In genomic region chr2:138020432-138020831, GRCh38 we compare ENCODE assay signal across 26 cellular contexts. TPM values are rescaled to one million over a fixed set of nuclear protein-coding genes. Genes with fewer than 3 reads are reported as not detected.
DNase-seq lines count a peak whose midpoint lies in the region; ATAC-seq and TF ChIP-seq lines count a peak whose summit lies in the region.
"Had no signal": no experiment of that assay in that cellular context is flagged by ENCODE, and none has a peak within 500 bp of the region (broad histone marks: within the 10 kb centered on the region; RNA-seq: fewer than 3 reads in every experiment).

No MANE protein-coding gene starts in this region.

- no peaks in the 10 kb centered on the region for H3K9me3 Mint-ChIP-seq in activated CD4-positive, alpha-beta T cell treated with anti-CD3 and anti-CD28 coated beads, Interleukin-2, amount 10 ng/mL, durations not matched to agents 24 days and 14 days
- H3K9me3 Mint-ChIP-seq: activated T-cell treated with anti-CD3 and anti-CD28 coated beads, Interleukin-2, amount 50 U/mL, for 24 hours; CD8-positive, alpha-beta T cell; central memory CD8-positive, alpha-beta T cell; naive thymus-derived CD8-positive, alpha-beta T cell; stimulated activated naive CD8-positive, alpha-beta T cell treated with anti-CD3 and anti-CD28 coated beads, Interleukin-15, amount 100 ng/mL, for 72 hours had no signal

- TF ChIP-seq POLR2A in erythroblast (IDR thresholded peaks at IDR 0.05; ENCODE audit: low read length): no peak

- ATAC-seq in HG02938 (IDR thresholded peaks at IDR 0.05; ENCODE audit: unreplicated experiment): no peak
- ATAC-seq: A549; CD8-positive, alpha-beta T cell; HCT116; naive thymus-derived CD8-positive, alpha-beta T cell; SK-N-SH treated with all-trans-retinoic acid at 6 μM for 48 hours; stimulated activated naive CD8-positive, alpha-beta T cell treated with anti-CD3 and anti-CD28 coated beads, Interleukin-15, amount 100 ng/mL, for 72 hours had no signal

- H3K27me3 Mint-ChIP-seq in activated CD4-positive, alpha-beta T cell treated with anti-CD3 and anti-CD28 coated beads, Interleukin-2, amount 10 ng/mL, durations not matched to agents 24 days and 14 days: no peaks in the 10 kb centered on the region
- H3K27me3 Mint-ChIP-seq: activated T-cell treated with anti-CD3 and anti-CD28 coated beads, Interleukin-2, amount 50 U/mL, for 24 hours; B cell; central memory CD8-positive, alpha-beta T cell; stimulated activated naive CD8-positive, alpha-beta T cell treated with anti-CD3 and anti-CD28 coated beads, Interleukin-15, amount 100 ng/mL, for 72 hours had no signal

- no peaks in the 10 kb centered on the region for H3K4me1 Mint-ChIP-seq in activated CD4-positive, alpha-beta T cell treated with anti-CD3 and anti-CD28 coated beads, Interleukin-2, amount 10 ng/mL, durations not matched to agents 24 days and 14 days
- H3K4me1 Mint-ChIP-seq: B cell; central memory CD8-positive, alpha-beta T cell; naive thymus-derived CD8-positive, alpha-beta T cell; stimulated activated naive CD8-positive, alpha-beta T cell treated with anti-CD3 and anti-CD28 coated beads, Interleukin-15, amount 100 ng/mL, for 72 hours had no signal

- H3K4me3 Mint-ChIP-seq in activated CD4-positive, alpha-beta T cell treated with anti-CD3 and anti-CD28 coated beads, Interleukin-2, amount 10 ng/mL, durations not matched to agents 24 days and 14 days: no peak overlapping the region
- H3K4me3 Mint-ChIP-seq: activated T-cell treated with anti-CD3 and anti-CD28 coated beads, Interleukin-2, amount 50 U/mL, for 24 hours; B cell; CD8-positive, alpha-beta T cell; central memory CD8-positive, alpha-beta T cell; naive thymus-derived CD8-positive, alpha-beta T cell; stimulated activated naive CD8-positive, alpha-beta T cell treated with anti-CD3 and anti-CD28 coated beads, Interleukin-15, amount 100 ng/mL, for 72 hours had no signal

- DNase-seq in NCI-H82 (lab: John Stamatoyannopoulos, UW) (peak; percentile 35), NCI-H82 treated with DMSO at 0.1 percent for 48 hours (lab: John Stamatoyannopoulos, UW; ENCODE audit: unreplicated experiment) (no peak), NCI-H748 (lab: John Stamatoyannopoulos, UW; ENCODE audit: unreplicated experiment) (peak; percentile 85), erythroblast (lab: John Stamatoyannopoulos, UW) (peak; percentile 60 to 69), SW480 (ENCODE audit: low spot score) (no peak), anterior cingulate cortex (lab: John Stamatoyannopoulos, UW) (no peak)
- DNase-seq in activated CD4-positive, alpha-beta T cell treated with anti-CD3 and anti-CD28 coated beads, Interleukin-2, amount 10 ng/mL, durations not matched to agents 24 days and 14 days: no peak
- DNase-seq: activated CD4-positive, alpha-beta T cell treated with anti-CD3 and anti-CD28 coated beads for 4 hours; activated gamma-delta T cell; activated T-cell treated with anti-CD3 and anti-CD28 coated beads, Interleukin-2, amount 50 U/mL, for 24 hours; CD8-positive, alpha-beta T cell; naive thymus-derived CD8-positive, alpha-beta T cell; NCI-H1436; NCI-H774; small intestine; stimulated activated naive CD8-positive, alpha-beta T cell treated with anti-CD3 and anti-CD28 coated beads, Interleukin-15, amount 100 ng/mL, for 72 hours; thyroid gland had no signal

- intact Hi-C loops in activated CD4-positive, alpha-beta T cell treated with anti-CD3 and anti-CD28 coated beads, Interleukin-2, amount 10 ng/mL, durations not matched to agents 24 days and 14 days (cut with micrococcal nuclease): no loop called here

- H3K27ac Mint-ChIP-seq in activated CD4-positive, alpha-beta T cell treated with anti-CD3 and anti-CD28 coated beads, Interleukin-2, amount 10 ng/mL, durations not matched to agents 24 days and 14 days: no peak overlapping the region
- H3K27ac Mint-ChIP-seq: activated T-cell treated with anti-CD3 and anti-CD28 coated beads, Interleukin-2, amount 50 U/mL, for 24 hours; B cell; CD8-positive, alpha-beta T cell; naive thymus-derived CD8-positive, alpha-beta T cell; stimulated activated naive CD8-positive, alpha-beta T cell treated with anti-CD3 and anti-CD28 coated beads, Interleukin-15, amount 100 ng/mL, for 72 hours had no signal

- no peaks in the 10 kb centered on the region for H3K36me3 Mint-ChIP-seq in activated CD4-positive, alpha-beta T cell treated with anti-CD3 and anti-CD28 coated beads, Interleukin-2, amount 10 ng/mL, durations not matched to agents 24 days and 14 days (ENCODE audit: low read depth)
- H3K36me3 Mint-ChIP-seq: CD8-positive, alpha-beta T cell; naive thymus-derived CD8-positive, alpha-beta T cell had no signal

RNA-seq across cellular contexts. Expression of gene HNMT, which starts 56.2 kb away (rescaled TPM):
- not detected in 2 replicates for total RNA-seq in activated CD4-positive, alpha-beta T cell treated with anti-CD3 and anti-CD28 coated beads, Interleukin-2, amount 10 ng/mL, durations not matched to agents 24 days and 14 days
- total RNA-seq: activated CD8-positive, alpha-beta memory T cell treated with anti-CD3 and anti-CD28 coated beads for 36 hours; B cell; CD8-positive, alpha-beta T cell; OCI-LY7; T-helper 2 cell treated with Interferon-gamma antibody and Interleukin-4, amounts not matched to agents 100 ng/mL and 5 ng/mL, for 36 hours had no signal

Comparison
In these comparisons a context has a peak if more than half of its experiments do, and no peak if none do; other contexts are left out.
1. DNase-seq: peak in NCI-H82 (single experiment), NCI-H748 (single experiment) and erythroblast (2 of 2); none in NCI-H82 treated with DMSO at 0.1 percent for 48 hours (single experiment), activated CD4-positive, alpha-beta T cell treated with anti-CD3 and anti-CD28 coated beads, Interleukin-2, amount 10 ng/mL, durations not matched to agents 24 days and 14 days (single experiment), SW480 (single experiment) and anterior cingulate cortex (0 of 58).